ENCODE assay signal across 8 cellular contexts in genomic region chr11:10301656-10302293, GRCh38. TPM values are rescaled to one million over a fixed set of nuclear protein-coding genes. Genes with fewer than 3 reads are reported as not detected.
DNase-seq lines count a peak whose midpoint lies in the region; ATAC-seq and TF ChIP-seq lines count a peak whose summit lies in the region.

No MANE protein-coding gene starts in this region.

- WGBS in GM23248 (ENCODE audit: low coverage in 1 of 2, low lambda C conversion rate in 2 of 2, missing lambda C conversion rate in 2 of 2), 2 experiments, result 19 to 20% methylated on average over 6 of the region's 6 CpGs
- WGBS in sigmoid colon, 2 donors, result 33 to 61% methylated on average over 6 of the region's 6 CpGs

- intact Hi-C loops in sigmoid colon (cut with DNase I), result loop anchor here (1.0 kb wide), 1 partner anchor 7 kb away; the partner anchor contains the start of gene SBF2

- ATAC-seq in GM21390 (IDR thresholded peaks at IDR 0.05; ENCODE audit: unreplicated experiment) (no peak), GM19324 (IDR thresholded peaks at IDR 0.05; ENCODE audit: low FRiP score, unreplicated experiment) (no peak)

- no peak overlapping the region for H2AFZ ChIP-seq in GM23248

- peak; percentile 81 for DNase-seq in GM23248
- no peak for DNase-seq in SJCRH30
- DNase-seq in fibroblast of the aortic adventitia (ENCODE audit: low read depth), result peak; percentile 68
- no peak for DNase-seq in sigmoid colon
- DNase-seq in stimulated activated CD4-positive, alpha-beta T cell treated with anti-CD3 and anti-CD28 coated beads, Interleukin-2, amount 100 ng/mL, for 48 hours, result no peak
- DNase-seq in activated effector memory CD4-positive, alpha-beta T cell treated with Interleukin-2 at 50 U/mL for 16 hours, result no peak

- TF ChIP-seq POLR2A in sigmoid colon (IDR thresholded peaks at IDR 0.05), result no peak

- H3K9me3 ChIP-seq in GM23248 (ENCODE audit: low read depth), result no peaks in the 10 kb centered on the region
- no peaks in the 10 kb centered on the region for H3K9me3 ChIP-seq in SJCRH30 (replicated peaks)
- no peaks in the 10 kb centered on the region for H3K9me3 ChIP-seq in sigmoid colon

- H4K20me1 ChIP-seq in GM23248 (ENCODE audit: insufficient read depth), result peaks cover 6% of the 10 kb centered on the region; the same call in 1 of the 2 replicates

- no peaks in the 10 kb centered on the region for H3K9me2 ChIP-seq in GM23248 (ENCODE audit: insufficient read depth)

- no peak for TF ChIP-seq EP300 in sigmoid colon (IDR thresholded peaks at IDR 0.05)

- peaks cover 40% of the 10 kb centered on the region for H3F3A ChIP-seq in GM23248 (ENCODE audit: insufficient read depth)

- H3K36me3 ChIP-seq in GM23248 (ENCODE audit: low read depth), result peaks cover 29% of the 10 kb centered on the region
- H3K36me3 ChIP-seq in SJCRH30, result no peaks in the 10 kb centered on the region
- no peaks in the 10 kb centered on the region for H3K36me3 ChIP-seq in sigmoid colon

- peaks cover 87% of the 10 kb centered on the region for H3K79me2 ChIP-seq in GM23248 (ENCODE audit: insufficient read depth)

- H3K27ac ChIP-seq in GM23248 (peak overlapping the region; percentile 91), SJCRH30 (no peak overlapping the region), sigmoid colon (peak overlapping the region; percentile 84 to 97 (median 94))

- peaks cover 20% of the 10 kb centered on the region for H3K4me1 ChIP-seq in GM23248 (ENCODE audit: insufficient read depth)
- H3K4me1 ChIP-seq in SJCRH30, result peaks cover 23% of the 10 kb centered on the region
- H3K4me1 ChIP-seq in sigmoid colon, result peaks cover 0 to 37% (median 29%) of the 10 kb centered on the region in 4 donors

- H3K4me3 ChIP-seq in GM23248 (peak overlapping the region; percentile 96), SJCRH30 (peak overlapping the region; percentile 64), fibroblast of the aortic adventitia (ENCODE audit: low read depth, low read length) (peak overlapping the region; percentile 96), sigmoid colon (peak overlapping the region in 2 of 4 donors; percentile 76 to 82)

- TF ChIP-seq CTCF in fibroblast of the aortic adventitia (IDR thresholded peaks at IDR 0.05; ENCODE audit: insufficient read depth, low read length), result no peak
- no peak for TF ChIP-seq CTCF in sigmoid colon (IDR thresholded peaks at IDR 0.05)

- H3K4me2 ChIP-seq in GM23248 (ENCODE audit: unreplicated experiment), result peak overlapping the region; percentile 95

- in situ Hi-C loops in GM23248 (cut with MboI), result loop anchor here (25.0 kb wide), 1 partner anchor 314 kb away; no protein-coding TSS in a partner anchor

- H3K27me3 ChIP-seq in GM23248 (replicated peaks; ENCODE audit: insufficient read depth), result no peaks in the 10 kb centered on the region
- no peaks in the 10 kb centered on the region for H3K27me3 ChIP-seq in SJCRH30
- H3K27me3 ChIP-seq in sigmoid colon, result no peaks in the 10 kb centered on the region

- peak overlapping the region; percentile 93 for H3K9ac ChIP-seq in GM23248

RNA-seq across cellular contexts. Expression of gene ADM, which starts 3.1 kb away (rescaled TPM):
- total RNA-seq in GM23248 (2014; rRNA removed; shearing (Covaris generic)), result 537 and 551 TPM in 2 replicates
- polyA plus RNA-seq in GM23248 (2016; fragmentation: Nextera tagmentation; extraction: Ambion mirVana), result 451 and 460 TPM in 2 replicates
- 2.2 and 2.3 TPM in 2 replicates for total RNA-seq in SJCRH30 (2014; rRNA removed; shearing (Covaris generic))
- 103 and 348 TPM in 2 replicates for total RNA-seq in fibroblast of the aortic adventitia (ENCODE audit: low replicate concordance)
- total RNA-seq in sigmoid colon, result 10 to 100 TPM; 45.2 to 84.1 (median 59.5) TPM
- 10 to 100 TPM; 24.0 to 92.5 (median 75.9) TPM for polyA plus RNA-seq in sigmoid colon

RNA-seq across cellular contexts. Expression of gene SBF2, which starts 7.8 kb away (rescaled TPM):
- total RNA-seq in GM23248 (2014; rRNA removed; shearing (Covaris generic)), result 32.7 and 42.7 TPM in 2 replicates
- polyA plus RNA-seq in GM23248 (2016; fragmentation: Nextera tagmentation; extraction: Ambion mirVana), result 18.8 and 21.9 TPM in 2 replicates
- 31.8 and 34.7 TPM in 2 replicates for total RNA-seq in SJCRH30 (2014; rRNA removed; shearing (Covaris generic))
- 47.1 and 65.3 TPM in 2 replicates for total RNA-seq in fibroblast of the aortic adventitia (ENCODE audit: low replicate concordance)
- total RNA-seq in sigmoid colon, result 10 to 100 TPM; 47.1 to 67.5 (median 59.5) TPM
- 10 to 100 TPM in 2 of 3 donors, 1 to 10 TPM in 1; 9.5 to 14.4 (median 12.0) TPM for polyA plus RNA-seq in sigmoid colon

Comparison
In these comparisons a context has a peak if more than half of its experiments do, and no peak if none do; other contexts are left out.
1. DNase-seq: peak in GM23248 (single experiment) and fibroblast of the aortic adventitia (single experiment); none in SJCRH30 (0 of 2), sigmoid colon (single experiment), stimulated activated CD4-positive, alpha-beta T cell treated with anti-CD3 and anti-CD28 coated beads, Interleukin-2, amount 100 ng/mL, for 48 hours (0 of 2) and activated effector memory CD4-positive, alpha-beta T cell treated with Interleukin-2 at 50 U/mL for 16 hours (single experiment).
2. RNA of gene ADM, which starts 3.1 kb away (total RNA-seq): 537 to 551 TPM in GM23248, 103 to 348 TPM in fibroblast of the aortic adventitia and 45.2 to 84.1 TPM in sigmoid colon; 2.2 to 2.3 TPM in SJCRH30; every median in the first group is over 10 times any median in the second.